Comparison of ENCODE assay signal across 27 cellular contexts in genomic region chr9:101498323-101498722, GRCh38. TPM values are rescaled to one million over a fixed set of nuclear protein-coding genes. Genes with fewer than 3 reads are reported as not detected.
A peak's percentile ranks its signal among the peaks of the same experiment; 100 is the strongest.
DNase-seq lines count a peak whose midpoint lies in the region; ATAC-seq, FAIRE-seq and TF ChIP-seq lines count a peak whose summit lies in the region.
"Had no signal": no experiment of that assay in that cellular context is flagged by ENCODE, and none has a peak within 500 bp of the region (broad histone marks: within the 10 kb centered on the region; RNA-seq: fewer than 3 reads in every experiment).

No MANE protein-coding gene starts in this region.

- peaks cover 5 to 11% of the 10 kb centered on the region in 2 donors for H3K27me3 Mint-ChIP-seq in stimulated activated naive B cell treated with anti-CD40 and anti-IgM and Interleukin-4, amounts not matched to agents 10 μg/mL and 1 μg/mL and 100 μg/mL, for 72 hours

- no peak for TF ChIP-seq POLR2A in heart left ventricle (IDR thresholded peaks at IDR 0.05)
- TF ChIP-seq POLR2A in body of pancreas (IDR thresholded peaks at IDR 0.05), result no peak

- no peak overlapping the region for H3K4me3 ChIP-seq in left ventricle myocardium inferior
- H3K4me3 ChIP-seq in heart left ventricle, result no peak overlapping the region
- H3K4me3 ChIP-seq in body of pancreas, result no peak overlapping the region
- H3K4me3 ChIP-seq in pancreas, result peak overlapping the region in 1 of 4 donors; percentile 8

- H3K4me1 ChIP-seq in left ventricle myocardium inferior (peaks cover 21% of the 10 kb centered on the region), heart left ventricle (peaks cover 0 to 11% (median 0%) of the 10 kb centered on the region in 12 donors), body of pancreas (peaks cover 24% of the 10 kb centered on the region), pancreas (peaks cover 0 to 13% (median 10%) of the 10 kb centered on the region in 3 donors)

- H3K36me3 ChIP-seq in left ventricle myocardium inferior, result no peaks in the 10 kb centered on the region
- no peaks in the 10 kb centered on the region for H3K36me3 ChIP-seq in heart left ventricle
- no peaks in the 10 kb centered on the region for H3K36me3 ChIP-seq in body of pancreas (replicated peaks in 1 of 2; ENCODE audit: insufficient read depth in 1 of 2, low read depth in 2 of 2)
- H3K36me3 ChIP-seq in pancreas, result no peaks in the 10 kb centered on the region

- intact Hi-C loops in left ventricle myocardium inferior (cut with micrococcal nuclease), result no loop called here
- intact Hi-C loops in heart left ventricle (cut with DNase I), result no loop called here
- intact Hi-C loops in body of pancreas (cut with DNase I), result no loop called here
- intact Hi-C loops in pancreas (cut with DNase I), result no loop called here

- H3K27ac Mint-ChIP-seq in stimulated activated naive B cell treated with anti-CD40 and anti-IgM and Interleukin-4, amounts not matched to agents 10 μg/mL and 1 μg/mL and 100 μg/mL, for 72 hours, result no peak overlapping the region
- H3K27ac Mint-ChIP-seq: CD8-positive, alpha-beta memory T cell; H9 had no signal

- no peak for DNase-seq in left ventricle myocardium inferior
- DNase-seq in heart left ventricle, result no peak
- peak; percentile 20 for DNase-seq in HCEC 1CT
- DNase-seq in body of pancreas, result no peak
- DNase-seq in pancreas, result no peak
- no peak for DNase-seq in CD1c-positive myeloid dendritic cell (ENCODE audit: extremely low spot score)
- DNase-seq in stimulated activated naive B cell treated with anti-CD40 and anti-IgM and Interleukin-4, amounts not matched to agents 10 μg/mL and 1 μg/mL and 100 μg/mL, for 72 hours, result no peak
- no peak for DNase-seq in H4 (ENCODE audit: low spot score)
- DNase-seq: 8988T; AML-193; C1 segment of cervical spinal cord; Calu3; CD8-positive, alpha-beta memory T cell; DMS153; H9; KG1; NCI-H1092; NCI-H146; NCI-H2029; NCI-H226; NCI-H510A treated with DMSO at 0.1 percent for 48 hours; NCI-H748 treated with DMSO at 0.1 percent for 48 hours; NK-92 treated with Interleukin-12 subunit alpha and Interleukin-12 subunit beta, amount 100 ng/mL, for 24 hours had no signal

- no peaks in the 10 kb centered on the region for H3K36me3 Mint-ChIP-seq in stimulated activated naive B cell treated with anti-CD40 and anti-IgM and Interleukin-4, amounts not matched to agents 10 μg/mL and 1 μg/mL and 100 μg/mL, for 72 hours
- H3K36me3 Mint-ChIP-seq: CD8-positive, alpha-beta memory T cell had no signal

- TF ChIP-seq CTCF in left ventricle myocardium inferior (IDR thresholded peaks at IDR 0.05; ENCODE audit: borderline replicate concordance) (no peak), heart left ventricle (IDR thresholded peaks at IDR 0.05) (no peak), body of pancreas (IDR thresholded peaks at IDR 0.05) (no peak), pancreas (IDR thresholded peaks at IDR 0.05) (no peak)

- 24 to 36% (median 29%) methylated on average over 2 of the region's 2 CpGs for WGBS in heart left ventricle, 4 donors
- WGBS in body of pancreas, 2 donors, result 11 to 15% methylated on average over 2 of the region's 2 CpGs
- 11 to 13% methylated on average over 2 of the region's 2 CpGs for WGBS in pancreas, 2 donors

- FAIRE-seq in pancreas (lab: Jason Lieb, UNC), result peak; percentile 79
- FAIRE-seq: GM12892, GM18507 had no signal

- H3K27me3 ChIP-seq in left ventricle myocardium inferior (ENCODE audit: low read depth), result no peaks in the 10 kb centered on the region
- H3K27me3 ChIP-seq in heart left ventricle, result no peaks in the 10 kb centered on the region
- H3K27me3 ChIP-seq in body of pancreas, result no peaks in the 10 kb centered on the region
- no peaks in the 10 kb centered on the region for H3K27me3 ChIP-seq in pancreas

- no peaks in the 10 kb centered on the region for H3K4me1 Mint-ChIP-seq in stimulated activated naive B cell treated with anti-CD40 and anti-IgM and Interleukin-4, amounts not matched to agents 10 μg/mL and 1 μg/mL and 100 μg/mL, for 72 hours

- H3K9me3 ChIP-seq in left ventricle myocardium inferior (replicated peaks) (no peaks in the 10 kb centered on the region), heart left ventricle (no peaks in the 10 kb centered on the region), body of pancreas (no peaks in the 10 kb centered on the region), pancreas (no peaks in the 10 kb centered on the region)

- H3K27ac ChIP-seq in left ventricle myocardium inferior (replicated peaks) (peak overlapping the region; percentile 31), heart left ventricle (peak overlapping the region in 2 of 12 donors; percentile 9 to 16), body of pancreas (peak overlapping the region in 1 of 4 donors; percentile 41), pancreas (no peak overlapping the region)
- H3K27ac ChIP-seq: HL-60, RWPE1 had no signal

- no peak for ATAC-seq in heart left ventricle
- ATAC-seq in body of pancreas, result peak; percentile 75
- ATAC-seq in pancreas, result peak; percentile 64 to 87 (median 80)
- ATAC-seq in stimulated activated naive B cell treated with anti-CD40 and anti-IgM and Interleukin-4, amounts not matched to agents 10 μg/mL and 1 μg/mL and 100 μg/mL, for 72 hours (replicated peaks), result no peak

- H3K9me3 Mint-ChIP-seq in stimulated activated naive B cell treated with anti-CD40 and anti-IgM and Interleukin-4, amounts not matched to agents 10 μg/mL and 1 μg/mL and 100 μg/mL, for 72 hours, result no peaks in the 10 kb centered on the region
- H3K9me3 Mint-ChIP-seq: H9 had no signal

- H3K4me3 Mint-ChIP-seq in stimulated activated naive B cell treated with anti-CD40 and anti-IgM and Interleukin-4, amounts not matched to agents 10 μg/mL and 1 μg/mL and 100 μg/mL, for 72 hours, result no peak overlapping the region
- H3K4me3 Mint-ChIP-seq: CD8-positive, alpha-beta memory T cell; H9 had no signal

RNA-seq across cellular contexts. Expression of gene RNF20, which starts 35.3 kb away (rescaled TPM):
- 55.4 TPM for total RNA-seq in left ventricle myocardium inferior
- 10 to 100 TPM; 23.0 to 63.7 (median 50.6) TPM for total RNA-seq in heart left ventricle
- polyA plus RNA-seq in heart left ventricle, result 10 to 100 TPM; 14.1 to 22.6 TPM
- 10 to 100 TPM; 17.5 to 21.3 TPM for total RNA-seq in body of pancreas
- 10 to 100 TPM; 21.1 to 30.6 (median 27.1) TPM for total RNA-seq in pancreas
- 10 to 100 TPM in 1 of 2 donors, 1 to 10 TPM in 1; 6.2 to 10.9 TPM for polyA plus RNA-seq in pancreas
- total RNA-seq in H4 (2014; rRNA removed; shearing (Covaris generic)), result 22.1 and 27.5 TPM in 2 replicates

Comparison
In these comparisons a context has a peak if more than half of its experiments do, and no peak if none do; other contexts are left out.
1. ATAC-seq: peak in body of pancreas (single experiment) and pancreas (4 of 4); none in heart left ventricle (0 of 4) and stimulated activated naive B cell treated with anti-CD40 and anti-IgM and Interleukin-4, amounts not matched to agents 10 μg/mL and 1 μg/mL and 100 μg/mL, for 72 hours (0 of 2).